34 cellular contexts compared by ENCODE assay signal in the genomic region with DNA sequence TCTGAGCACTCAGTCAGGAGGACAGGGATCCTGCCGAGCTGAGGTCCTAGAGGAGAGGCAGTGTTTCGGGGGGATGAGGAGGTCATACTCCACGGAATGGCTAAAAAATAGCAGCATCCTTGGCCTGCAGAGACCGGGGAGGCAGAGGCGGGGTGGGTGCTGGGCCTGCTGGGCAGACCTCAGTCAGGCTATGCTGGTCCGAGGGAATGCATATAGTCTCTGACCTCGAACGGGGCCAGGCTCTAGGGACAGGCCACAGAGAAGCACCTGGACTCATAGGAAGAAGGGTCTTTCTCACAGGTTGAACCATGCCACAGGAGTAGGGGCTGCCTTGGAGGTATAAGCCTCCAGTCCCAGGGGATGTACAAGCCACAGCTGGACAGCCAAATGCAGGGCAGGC. TPM values are rescaled to one million over a fixed set of nuclear protein-coding genes. Genes with fewer than 3 reads are reported as not detected.
"Had no signal": no experiment of that assay in that cellular context is flagged by ENCODE, and none has a peak within 500 bp of the region (broad histone marks: within the 10 kb centered on the region; RNA-seq: fewer than 3 reads in every experiment).

No MANE protein-coding gene starts in this region.

- DNase-seq: activated CD4-positive, alpha-beta T cell treated with anti-CD3 and anti-CD28 coated beads, Interleukin-2, amount 10 ng/mL, durations not matched to agents 24 days and 14 days; activated CD4-positive, alpha-beta T cell treated with anti-CD3 and anti-CD28 coated beads, Interleukin-2, amount 50 U/mL, for 4 hours; activated CD4-positive, CD25-positive, alpha-beta regulatory T cell; activated CD8-positive, alpha-beta memory T cell treated with anti-CD3 and anti-CD28 coated beads, Interleukin-2, amount 50 U/mL, for 4 hours; activated effector memory CD4-positive, alpha-beta T cell treated with Interleukin-2 at 50 U/mL for 16 hours; activated naive CD8-positive, alpha-beta T cell treated with anti-CD3 and anti-CD28 coated beads, Interleukin-2, amount 50 U/mL, for 24 hours; activated T-cell treated with anti-CD3 and anti-CD28 coated beads, Interleukin-2, amount 50 U/mL, for 48 hours; anterior cingulate cortex; brain microvascular endothelial cell; Kasumi-1; KG1; MG63; NCI-H1048; NCI-H1105 treated with DMSO at 0.1 percent for 48 hours; NCI-H1436; NCI-H1694; NCI-H2029; NCI-H345; NCI-H524 treated with DMSO at 0.1 percent for 48 hours; NK-92 treated with Interleukin-12 subunit alpha and Interleukin-12 subunit beta, amount 100 ng/mL, for 24 hours; PC-3; Peyer's patch; RPMI8226; SHP77 treated with DMSO at 0.1 percent for 48 hours; SK-N-SH; SW 1271; T1000; WERI-Rb-1 had no signal

- H3K27ac ChIP-seq: brain microvascular endothelial cell, Peyer's patch, SJSA1, WERI-Rb-1 had no signal

- H3K9ac ChIP-seq: SK-N-SH had no signal

- H3K27ac Mint-ChIP-seq: activated CD4-positive, alpha-beta T cell treated with anti-CD3 and anti-CD28 coated beads, Interleukin-2, amount 10 ng/mL, durations not matched to agents 24 days and 14 days; activated naive CD4-positive, alpha-beta T cell treated with anti-CD3 and anti-CD28 coated beads, Interleukin-2, amount 10 ng/mL, durations not matched to agents 7 days and 5 days; activated naive CD8-positive, alpha-beta T cell; activated naive CD8-positive, alpha-beta T cell treated with anti-CD3 and anti-CD28 coated beads, Interleukin-2, amount 50 U/mL, for 24 hours; IgD-negative memory B cell had no signal

- H3K4me1 ChIP-seq: SJSA1 had no signal

- H3K36me3 ChIP-seq: brain microvascular endothelial cell, MG63, Peyer's patch, SJSA1, WERI-Rb-1 had no signal

- H3K4me1 Mint-ChIP-seq: activated CD4-positive, alpha-beta T cell treated with anti-CD3 and anti-CD28 coated beads, Interleukin-2, amount 10 ng/mL, durations not matched to agents 24 days and 14 days; activated naive CD4-positive, alpha-beta T cell treated with anti-CD3 and anti-CD28 coated beads, Interleukin-2, amount 10 ng/mL, durations not matched to agents 7 days and 5 days; activated naive CD8-positive, alpha-beta T cell treated with anti-CD3 and anti-CD28 coated beads, Interleukin-2, amount 50 U/mL, for 24 hours; central memory CD8-positive, alpha-beta T cell; IgD-negative memory B cell had no signal

- H3K36me3 Mint-ChIP-seq: activated naive CD4-positive, alpha-beta T cell treated with anti-CD3 and anti-CD28 coated beads, Interleukin-2, amount 10 ng/mL, durations not matched to agents 7 days and 5 days; activated naive CD8-positive, alpha-beta T cell; IgD-negative memory B cell had no signal

- H3K4me3 ChIP-seq: MG63, Peyer's patch, SJSA1 had no signal

- H3K27me3 ChIP-seq: brain microvascular endothelial cell, MG63, Peyer's patch, SJSA1 had no signal

- H3K9me3 Mint-ChIP-seq: activated CD4-positive, alpha-beta T cell treated with anti-CD3 and anti-CD28 coated beads, Interleukin-2, amount 10 ng/mL, durations not matched to agents 24 days and 14 days; activated naive CD4-positive, alpha-beta T cell treated with anti-CD3 and anti-CD28 coated beads, Interleukin-2, amount 10 ng/mL, durations not matched to agents 7 days and 5 days; activated naive CD8-positive, alpha-beta T cell treated with anti-CD3 and anti-CD28 coated beads, Interleukin-2, amount 50 U/mL, for 24 hours; central memory CD8-positive, alpha-beta T cell; IgD-negative memory B cell had no signal

- ATAC-seq: activated naive CD8-positive, alpha-beta T cell treated with anti-CD3 and anti-CD28 coated beads, Interleukin-2, amount 50 U/mL, for 24 hours; PC-3 had no signal

- H3K4me2 ChIP-seq: SK-N-SH had no signal

- H3K9me3 ChIP-seq: MG63, Peyer's patch, SJSA1, SK-N-SH had no signal

- H3K4me3 Mint-ChIP-seq: activated CD4-positive, alpha-beta T cell treated with anti-CD3 and anti-CD28 coated beads, Interleukin-2, amount 10 ng/mL, durations not matched to agents 24 days and 14 days; activated naive CD4-positive, alpha-beta T cell treated with anti-CD3 and anti-CD28 coated beads, Interleukin-2, amount 10 ng/mL, durations not matched to agents 7 days and 5 days; activated naive CD8-positive, alpha-beta T cell; activated naive CD8-positive, alpha-beta T cell treated with anti-CD3 and anti-CD28 coated beads, Interleukin-2, amount 50 U/mL, for 24 hours; central memory CD8-positive, alpha-beta T cell; IgD-negative memory B cell had no signal

RNA-seq across cellular contexts. Expression of a gene that starts 26.8 kb away (rescaled TPM):
- total RNA-seq: activated CD4-positive, alpha-beta T cell treated with anti-CD3 and anti-CD28 coated beads, Interleukin-2, amount 10 ng/mL, durations not matched to agents 24 days and 14 days; PC-3; SJSA1; T-helper 1 cell treated with Interleukin-12 subunit alpha and Interleukin-12 subunit beta and Interleukin-4 antibody, amounts not matched to agents 30 ng/mL and 1 ng/mL, for 36 hours had no signal
- polyA plus RNA-seq: IgD-negative memory B cell had no signal
